Comparison of ENCODE assay signal across 9 cellular contexts in genomic region chr11:31995525-31996123, GRCh38.
A peak's percentile ranks its signal among the peaks of the same experiment; 100 is the strongest.
DNase-seq lines count a peak whose midpoint lies in the region; ATAC-seq lines count a peak whose summit lies in the region.
"Had no signal": no experiment of that assay in that cellular context is flagged by ENCODE, and none has a peak within 500 bp of the region (broad histone marks: within the 10 kb centered on the region; RNA-seq: fewer than 3 reads in every experiment).

No MANE protein-coding gene starts in this region.

- H3K36me3 Mint-ChIP-seq in activated T-cell treated with anti-CD3 and anti-CD28 coated beads, Interleukin-2, amount 50 U/mL, for 72 hours (ENCODE audit: insufficient read depth in 2 of 2), result no peaks in the 10 kb centered on the region
- H3K36me3 Mint-ChIP-seq in T-cell, result no peaks in the 10 kb centered on the region

- H3K27ac Mint-ChIP-seq in activated T-cell treated with anti-CD3 and anti-CD28 coated beads, Interleukin-2, amount 50 U/mL, for 72 hours, result peak overlapping the region; percentile 71
- H3K27ac Mint-ChIP-seq in T-cell, result peak overlapping the region; percentile 61 to 82

- peaks cover 6% of the 10 kb centered on the region for H3K27me3 Mint-ChIP-seq in activated T-cell treated with anti-CD3 and anti-CD28 coated beads, Interleukin-2, amount 50 U/mL, for 72 hours (ENCODE audit: low read depth)
- H3K27me3 Mint-ChIP-seq in T-cell, result peaks cover 10 to 16% of the 10 kb centered on the region in 2 donors

- no peaks in the 10 kb centered on the region for H3K9me3 Mint-ChIP-seq in activated T-cell treated with anti-CD3 and anti-CD28 coated beads, Interleukin-2, amount 50 U/mL, for 72 hours
- H3K9me3 Mint-ChIP-seq in T-cell, result no peaks in the 10 kb centered on the region
- H3K9me3 Mint-ChIP-seq: neural crest cell had no signal

- H3K4me3 Mint-ChIP-seq in activated T-cell treated with anti-CD3 and anti-CD28 coated beads, Interleukin-2, amount 50 U/mL, for 72 hours, result peak overlapping the region; percentile 73 to 80
- H3K4me3 Mint-ChIP-seq in T-cell, result peak overlapping the region; percentile 57 to 65 (median 59)
- H3K4me3 Mint-ChIP-seq: neural crest cell had no signal

- peaks cover 15% of the 10 kb centered on the region for H3K4me1 Mint-ChIP-seq in activated T-cell treated with anti-CD3 and anti-CD28 coated beads, Interleukin-2, amount 50 U/mL, for 72 hours (ENCODE audit: low read depth)
- H3K4me1 Mint-ChIP-seq in T-cell, result peaks cover 14 to 18% (median 17%) of the 10 kb centered on the region in 3 donors
- H3K4me1 Mint-ChIP-seq: neural crest cell had no signal

- POLR2A ChIA-PET in T-cell (lab: Charles Lee), result no interaction called here

- peak in 1 of 2 donors; percentile 7 for DNase-seq in activated T-cell treated with anti-CD3 and anti-CD28 coated beads, Interleukin-2, amount 50 U/mL, for 72 hours
- no peak for DNase-seq in activated T-cell treated with anti-CD3 and anti-CD28 coated beads, Interleukin-2, amount 50 U/mL, for 1 hour
- DNase-seq in T-cell, result no peak
- DNase-seq in myocyte (ENCODE audit: low read depth), result peak; percentile 18
- no peak for DNase-seq in Right ventricle myocardium superior
- no peak for DNase-seq in HuH-7 (ENCODE audit: low spot score)
- no peak for DNase-seq in posterior cingulate gyrus

- ATAC-seq in activated T-cell treated with anti-CD3 and anti-CD28 coated beads, Interleukin-2, amount 50 U/mL, for 72 hours (replicated peaks in 1 of 2), result peak; percentile 45 to 64
- ATAC-seq in HG02885 (IDR thresholded peaks at IDR 0.05; ENCODE audit: poor library complexity, unreplicated experiment), result peak; percentile 94
- ATAC-seq in T-cell (replicated peaks in 1 of 4), result peak in 3 of 4 experiments; percentile 38 to 62 (median 41)
- no peak for ATAC-seq in Right ventricle myocardium superior (ENCODE audit: poor library complexity)

- CTCF ChIA-PET in T-cell (lab: Charles Lee), result interaction anchor here in 1 of 2 donors (1.0 kb wide), 1 partner anchor 11 kb away, joined by 3 read pairs; no protein-coding TSS in a partner anchor

- intact Hi-C loops in Right ventricle myocardium superior (cut with DNase I) (no loop called here), posterior cingulate gyrus (cut with DNase I) (no loop called here)
